Comparison of ENCODE assay signal across 7 cellular contexts in the genomic region with DNA sequence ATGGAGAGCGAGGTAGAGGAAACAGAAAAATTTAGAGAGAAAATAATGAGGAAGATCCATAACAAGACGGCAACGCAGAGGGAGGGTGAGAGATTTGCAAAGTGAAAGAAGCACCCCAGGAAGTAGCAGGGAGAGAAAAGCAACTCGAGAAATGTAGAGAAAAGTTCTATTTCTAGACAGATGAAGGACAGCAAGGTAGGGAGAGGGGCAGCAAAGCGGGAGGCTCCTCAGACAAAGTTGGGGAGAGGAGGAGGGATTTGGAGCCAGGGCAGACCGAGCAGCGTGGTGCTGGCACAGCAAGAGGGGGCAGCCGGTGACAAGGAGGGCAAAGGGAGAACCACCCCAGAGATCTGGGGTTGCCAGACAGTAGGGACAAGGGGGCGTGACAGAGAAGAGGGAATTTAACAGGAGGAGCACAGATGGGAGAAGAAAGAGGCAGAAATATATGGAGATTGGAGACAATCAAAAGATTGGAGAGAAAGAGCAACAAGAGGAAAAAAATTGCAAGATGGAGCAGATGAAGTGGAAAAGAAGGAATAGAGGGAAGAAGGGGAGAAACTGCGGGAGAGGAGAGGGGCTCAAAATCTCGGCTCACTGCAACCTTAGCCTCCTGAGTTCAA. TPM values are rescaled to one million over a fixed set of nuclear protein-coding genes. Genes with fewer than 3 reads are reported as not detected.
A peak's percentile ranks its signal among the peaks of the same experiment; 100 is the strongest.
DNase-seq lines count a peak whose midpoint lies in the region; ATAC-seq and TF ChIP-seq lines count a peak whose summit lies in the region.

No MANE protein-coding gene starts in this region.

- intact Hi-C loops in left ventricle myocardium inferior (cut with micrococcal nuclease) = no loop called here

- H3K27ac ChIP-seq in left ventricle myocardium inferior (replicated peaks) = peak overlapping the region; percentile 97

- peak overlapping the region; percentile 93 for H3K4me3 ChIP-seq in GM06990 (replicated peaks; ENCODE audit: low read depth, low read length)
- H3K4me3 ChIP-seq in left ventricle myocardium inferior = peak overlapping the region; percentile 99

- no peaks in the 10 kb centered on the region for H3K27me3 Mint-ChIP-seq in activated T-cell treated with anti-CD3 and anti-CD28 coated beads, Interleukin-2, amount 50 U/mL, for 72 hours (ENCODE audit: low read depth)

- H3K27ac Mint-ChIP-seq in activated T-cell treated with anti-CD3 and anti-CD28 coated beads, Interleukin-2, amount 50 U/mL, for 72 hours = peak overlapping the region; percentile 92

- H3K4me1 Mint-ChIP-seq in activated T-cell treated with anti-CD3 and anti-CD28 coated beads, Interleukin-2, amount 50 U/mL, for 72 hours (ENCODE audit: low read depth) = peaks cover 41% of the 10 kb centered on the region

- TF ChIP-seq CTCF in GM06990 (IDR thresholded peaks at IDR 0.05; ENCODE audit: insufficient read depth, low read length, poor library complexity, severe bottlenecking) = no peak
- TF ChIP-seq CTCF in left ventricle myocardium inferior (IDR thresholded peaks at IDR 0.05; ENCODE audit: borderline replicate concordance) = no peak

- ATAC-seq in activated T-cell treated with anti-CD3 and anti-CD28 coated beads, Interleukin-2, amount 50 U/mL, for 72 hours (replicated peaks in 1 of 2) = no peak

- H3K27me3 ChIP-seq in GM06990 (replicated peaks; ENCODE audit: control insufficient read depth, insufficient read depth, low read length) = no peaks in the 10 kb centered on the region
- H3K27me3 ChIP-seq in left ventricle myocardium inferior (ENCODE audit: low read depth) = no peaks in the 10 kb centered on the region

- H3K4me1 ChIP-seq in left ventricle myocardium inferior = peaks cover 43% of the 10 kb centered on the region

- peaks cover 2% of the 10 kb centered on the region for H3K36me3 ChIP-seq in GM06990 (ENCODE audit: control insufficient read depth, insufficient read depth, low read length)
- peaks cover 6% of the 10 kb centered on the region for H3K36me3 ChIP-seq in left ventricle myocardium inferior

- H3K9me3 Mint-ChIP-seq in activated T-cell treated with anti-CD3 and anti-CD28 coated beads, Interleukin-2, amount 50 U/mL, for 72 hours = peaks cover 10 to 18% of the 10 kb centered on the region in 2 donors

- peak overlapping the region; percentile 95 to 99 for H3K4me3 Mint-ChIP-seq in activated T-cell treated with anti-CD3 and anti-CD28 coated beads, Interleukin-2, amount 50 U/mL, for 72 hours

- H3K9me3 ChIP-seq in left ventricle myocardium inferior (replicated peaks) = no peaks in the 10 kb centered on the region

- DNase-seq in GM06990 (ENCODE audit: extremely low read depth, insufficient read length) (peak; percentile 13), HuH-7 (ENCODE audit: low spot score) (peak; percentile 6), left ventricle myocardium inferior (no peak), retina (peak; percentile 56), SKM-1 (lab: John Stamatoyannopoulos, UW; ENCODE audit: unreplicated experiment) (no peak), T-helper 9 cell (no peak)
- no peak for DNase-seq in activated T-cell treated with anti-CD3 and anti-CD28 coated beads, Interleukin-2, amount 50 U/mL, for 72 hours

- H3K36me3 Mint-ChIP-seq in activated T-cell treated with anti-CD3 and anti-CD28 coated beads, Interleukin-2, amount 50 U/mL, for 72 hours (ENCODE audit: insufficient read depth in 2 of 2) = peaks cover 39 to 54% of the 10 kb centered on the region in 2 donors

RNA-seq across cellular contexts. Expression of a gene that starts 1.0 kb away (rescaled TPM):
- total RNA-seq in activated T-cell treated with anti-CD3 and anti-CD28 coated beads, Interleukin-2, amount 50 U/mL, for 72 hours = 10 to 100 TPM; 32.1 to 33.5 TPM
- 9.2 TPM for total RNA-seq in left ventricle myocardium inferior

RNA-seq across cellular contexts. Expression of a gene that starts 26.6 kb away (rescaled TPM):
- 1 to 10 TPM; 5.6 to 10.0 TPM for total RNA-seq in activated T-cell treated with anti-CD3 and anti-CD28 coated beads, Interleukin-2, amount 50 U/mL, for 72 hours
- total RNA-seq in left ventricle myocardium inferior = 18.9 TPM

Comparison
In these comparisons a context has a peak if more than half of its experiments do, and no peak if none do; other contexts are left out.
1. DNase-seq: peak in GM06990 (single experiment), HuH-7 (single experiment) and retina (single experiment); none in activated T-cell treated with anti-CD3 and anti-CD28 coated beads, Interleukin-2, amount 50 U/mL, for 72 hours (0 of 2), left ventricle myocardium inferior (single experiment), SKM-1 (single experiment) and T-helper 9 cell (single experiment).